27 cellular contexts compared by ENCODE assay signal in genomic region chr7:9835204-9835603, GRCh38.
"Had no signal": no experiment of that assay in that cellular context is flagged by ENCODE, and none has a peak within 500 bp of the region (broad histone marks: within the 10 kb centered on the region; RNA-seq: fewer than 3 reads in every experiment).

No MANE protein-coding gene starts in this region.

- H3K36me3 Mint-ChIP-seq: activated naive CD4-positive, alpha-beta T cell treated with anti-CD3 and anti-CD28 coated beads, Interleukin-2, amount 50 U/mL, for 72 hours; naive thymus-derived CD4-positive, alpha-beta T cell; stimulated activated naive B cell treated with anti-CD40 and anti-IgM and Interleukin-4, amounts not matched to agents 10 μg/mL and 1 μg/mL and 100 μg/mL, for 72 hours had no signal

- H3K27me3 Mint-ChIP-seq: activated B cell treated with CpG ODN at 0.5 μM for 24 hours; activated CD4-positive, alpha-beta T cell treated with anti-CD3 and anti-CD28 coated beads for 36 hours; activated T-cell treated with anti-CD3 and anti-CD28 coated beads, Interleukin-2, amount 50 U/mL, for 24 hours; activated T-helper 17 cell treated with anti-CD3 and anti-CD28 coated beads, Interleukin-2, amount 50 U/mL, for 72 hours; effector memory CD8-positive, alpha-beta T cell; naive thymus-derived CD4-positive, alpha-beta T cell; progenitor cell of endocrine pancreas; stimulated activated naive B cell treated with anti-CD40 and anti-IgM and Interleukin-4, amounts not matched to agents 10 μg/mL and 1 μg/mL and 100 μg/mL, for 72 hours had no signal

- H3K9me3 ChIP-seq: ascending aorta, colonic mucosa, gastroesophageal sphincter, heart left ventricle, transverse colon, uterus had no signal

- H3K9me3 Mint-ChIP-seq: neural crest cell had no signal

- H3K4me3 Mint-ChIP-seq: activated B cell treated with CpG ODN at 0.5 μM for 24 hours; activated CD4-positive, alpha-beta T cell treated with anti-CD3 and anti-CD28 coated beads for 36 hours; activated T-cell treated with anti-CD3 and anti-CD28 coated beads, Interleukin-2, amount 50 U/mL, for 24 hours; activated T-helper 17 cell treated with anti-CD3 and anti-CD28 coated beads, Interleukin-2, amount 50 U/mL, for 72 hours; effector memory CD8-positive, alpha-beta T cell; naive thymus-derived CD4-positive, alpha-beta T cell; neural crest cell; stimulated activated naive B cell treated with anti-CD40 and anti-IgM and Interleukin-4, amounts not matched to agents 10 μg/mL and 1 μg/mL and 100 μg/mL, for 72 hours had no signal

- FAIRE-seq: endothelial cell of umbilical vein, keratinocyte had no signal

- H3K27ac ChIP-seq: ascending aorta, colonic mucosa, dorsolateral prefrontal cortex, gastroesophageal sphincter, heart left ventricle, transverse colon, uterus had no signal

- DNase-seq: activated B cell treated with CpG ODN at 0.5 μM for 24 hours; activated CD4-positive, alpha-beta T cell treated with anti-CD3 and anti-CD28 coated beads for 36 hours; activated CD4-positive, alpha-beta T cell treated with anti-CD3 and anti-CD28 coated beads, Interleukin-2, amount 50 U/mL, for 4 hours; activated CD8-positive, alpha-beta memory T cell treated with anti-CD3 and anti-CD28 coated beads for 24 hours; activated CD8-positive, alpha-beta memory T cell treated with anti-CD3 and anti-CD28 coated beads, Interleukin-2, amount 50 U/mL, for 4 hours; activated T-cell treated with anti-CD3 and anti-CD28 coated beads, Interleukin-2, amount 50 U/mL, for 24 hours; colonic mucosa; dorsolateral prefrontal cortex; effector memory CD8-positive, alpha-beta T cell; heart left ventricle; naive thymus-derived CD4-positive, alpha-beta T cell; occipital lobe; stimulated activated CD4-positive, alpha-beta T cell treated with anti-CD3 and anti-CD28 coated beads, Interleukin-2, amount 100 ng/mL, for 48 hours; stimulated activated CD8-positive, alpha-beta memory T cell treated with anti-CD3 and anti-CD28 coated beads, Interleukin-4, amount 100 ng/mL, for 48 hours; stimulated activated naive B cell treated with anti-CD40 and anti-IgM and Interleukin-4, amounts not matched to agents 10 μg/mL and 1 μg/mL and 100 μg/mL, for 72 hours; T1000; transverse colon; uterus had no signal

- H3K4me1 Mint-ChIP-seq: activated B cell treated with CpG ODN at 0.5 μM for 24 hours; activated CD4-positive, alpha-beta T cell treated with anti-CD3 and anti-CD28 coated beads for 36 hours; activated T-helper 17 cell treated with anti-CD3 and anti-CD28 coated beads, Interleukin-2, amount 50 U/mL, for 72 hours; naive thymus-derived CD4-positive, alpha-beta T cell; neural crest cell; stimulated activated naive B cell treated with anti-CD40 and anti-IgM and Interleukin-4, amounts not matched to agents 10 μg/mL and 1 μg/mL and 100 μg/mL, for 72 hours had no signal

- H3K27me3 ChIP-seq: ascending aorta, colonic mucosa, dorsolateral prefrontal cortex, gastroesophageal sphincter, heart left ventricle, transverse colon, uterus had no signal

- H3K4me3 ChIP-seq: ascending aorta, colonic mucosa, dorsolateral prefrontal cortex, gastroesophageal sphincter, heart left ventricle, lung, transverse colon, uterus had no signal

- H3K4me1 ChIP-seq: ascending aorta, colonic mucosa, gastroesophageal sphincter, heart left ventricle, transverse colon, uterus had no signal

- H3K36me3 ChIP-seq: ascending aorta, colonic mucosa, gastroesophageal sphincter, heart left ventricle, transverse colon, uterus had no signal

- H3K27ac Mint-ChIP-seq: activated B cell treated with CpG ODN at 0.5 μM for 24 hours; activated CD4-positive, alpha-beta T cell treated with anti-CD3 and anti-CD28 coated beads for 36 hours; activated naive CD4-positive, alpha-beta T cell treated with anti-CD3 and anti-CD28 coated beads, Interleukin-2, amount 50 U/mL, for 72 hours; activated T-cell treated with anti-CD3 and anti-CD28 coated beads, Interleukin-2, amount 50 U/mL, for 24 hours; activated T-helper 17 cell treated with anti-CD3 and anti-CD28 coated beads, Interleukin-2, amount 50 U/mL, for 72 hours; effector memory CD8-positive, alpha-beta T cell; naive thymus-derived CD4-positive, alpha-beta T cell; progenitor cell of endocrine pancreas; stimulated activated naive B cell treated with anti-CD40 and anti-IgM and Interleukin-4, amounts not matched to agents 10 μg/mL and 1 μg/mL and 100 μg/mL, for 72 hours had no signal
